Comparison of ENCODE assay signal across 8 cellular contexts in the genomic region with DNA sequence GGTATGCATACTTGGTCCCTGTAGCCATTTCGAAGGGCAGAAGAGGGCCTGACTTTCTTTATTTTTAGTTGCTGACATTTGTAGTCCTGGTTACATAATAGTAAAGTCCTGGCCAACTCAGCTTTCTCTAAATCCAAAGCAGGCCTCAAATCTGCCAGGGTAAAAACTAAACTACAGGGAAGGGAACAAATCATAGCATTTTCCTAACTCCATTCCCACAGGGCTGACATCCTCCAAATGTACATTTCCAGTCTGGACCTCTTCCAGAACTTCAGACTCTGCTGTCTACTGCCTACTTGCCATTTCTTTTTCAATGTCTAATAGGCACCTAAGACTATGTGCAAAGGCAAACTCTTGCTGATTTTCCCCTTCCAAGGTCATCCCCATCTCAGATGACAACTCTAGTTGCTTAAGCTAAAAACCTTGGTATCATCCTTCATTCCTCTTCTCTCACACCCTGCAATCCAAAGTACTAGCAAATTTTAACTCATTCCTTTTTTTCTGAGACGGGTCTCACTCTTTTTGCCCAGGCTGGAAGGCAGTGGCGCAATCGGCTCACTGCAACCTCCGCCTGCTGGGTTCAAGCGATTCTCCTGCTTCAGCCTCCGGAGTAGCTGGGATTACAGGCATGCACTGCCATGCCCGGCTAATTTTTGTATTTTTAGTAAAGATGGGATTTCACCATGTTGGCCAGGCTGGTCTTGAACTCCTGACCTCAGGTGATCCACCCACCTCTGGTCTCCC. TPM values are rescaled to one million over a fixed set of nuclear protein-coding genes. Genes with fewer than 3 reads are reported as not detected.
DNase-seq lines count a peak whose midpoint lies in the region; ATAC-seq, FAIRE-seq and TF ChIP-seq lines count a peak whose summit lies in the region.

No MANE protein-coding gene starts in this region.

- H3K36me3 ChIP-seq in cardiac muscle cell, result peaks cover 38% of the 10 kb centered on the region
- peaks cover 22 to 33% of the 10 kb centered on the region in 2 experiments for H3K36me3 ChIP-seq in GM12878 (ENCODE audit: control insufficient read depth in 2 of 2, insufficient read depth in 2 of 2, low read length in 1 of 2)
- peaks cover 17 to 51% (median 38%) of the 10 kb centered on the region in 4 donors for H3K36me3 ChIP-seq in upper lobe of left lung

- intact Hi-C loops in Right ventricle myocardium superior (cut with DNase I) (no loop called here), GM12878 (cut with micrococcal nuclease; ENCODE audit: unreplicated experiment) (no loop called here)

- no peaks in the 10 kb centered on the region for H3K9me3 ChIP-seq in cardiac muscle cell (ENCODE audit: low read depth)
- H3K9me3 ChIP-seq in GM12878 (replicated peaks; ENCODE audit: control insufficient read depth, insufficient read depth, low read length), result no peaks in the 10 kb centered on the region
- H3K9me3 ChIP-seq in upper lobe of left lung, result no peaks in the 10 kb centered on the region

- DNase-seq in cardiac muscle cell (ENCODE audit: low read depth in 1 of 2, low spot score in 1 of 2), result peak in 1 of 2 donors; percentile 44
- no peak for DNase-seq in Right ventricle myocardium superior
- DNase-seq in GM12878 (ENCODE audit: low read depth, low spot score), result no peak
- peak; percentile 23 for DNase-seq in medulla oblongata (ENCODE audit: extremely low spot score)
- DNase-seq in upper lobe of left lung, result no peak
- DNase-seq in NCI-H2107 (lab: John Stamatoyannopoulos, UW), result no peak
- DNase-seq in AG08395 (ENCODE audit: low spot score), result no peak

- in situ Hi-C loops in GM12878 (cut with MboI), result no loop called here

- H3K27ac ChIP-seq in cardiac muscle cell (no peak overlapping the region), GM12878 (ENCODE audit: control insufficient read depth, insufficient read depth) (no peak overlapping the region), upper lobe of left lung (peak overlapping the region; percentile 38 to 99 (median 96))

- no peak overlapping the region for H3K9ac ChIP-seq in GM12878 (ENCODE audit: control insufficient read depth, insufficient read depth, low read length)

- H3K4me1 ChIP-seq in cardiac muscle cell (ENCODE audit: low read depth) (peaks cover 22% of the 10 kb centered on the region), GM12878 (ENCODE audit: control insufficient read depth, insufficient read depth, low read length) (peaks cover 13% of the 10 kb centered on the region), upper lobe of left lung (peaks cover 31 to 49% (median 37%) of the 10 kb centered on the region in 4 donors)

- CTCF ChIA-PET in GM12878 (lab: Yijun Ruan, JAX), result interaction anchor here (1.2 to 4.0 kb wide), 3 partner anchors 38 to 238 kb away, joined by 3 to 13 read pairs (median 3); a partner anchor contains a TSS

- RAD21 ChIA-PET in GM12878 (lab: Charles Lee; ENCODE audit: unreplicated experiment), result no interaction called here

- no peak for TF ChIP-seq POLR2A in GM12878 (IDR thresholded peaks at IDR 0.05; ENCODE audit: low read depth, low read length)
- no peak for TF ChIP-seq POLR2A in upper lobe of left lung (IDR thresholded peaks at IDR 0.05)

- H3K27me3 ChIP-seq in cardiac muscle cell (no peaks in the 10 kb centered on the region), GM12878 (replicated peaks in 1 of 2; ENCODE audit: control insufficient read depth in 2 of 2, insufficient read depth in 2 of 2, low read length in 1 of 2) (no peaks in the 10 kb centered on the region), upper lobe of left lung (no peaks in the 10 kb centered on the region)

- H3K4me2 ChIP-seq in GM12878 (ENCODE audit: control insufficient read depth, insufficient read depth), result peak overlapping the region; percentile 61

- H3K79me2 ChIP-seq in GM12878 (ENCODE audit: control insufficient read depth, insufficient read depth, low read length), result peaks cover 32% of the 10 kb centered on the region

- POLR2A ChIA-PET in GM12878 (lab: Charles Lee), result interaction anchor here (0.8 to 1.3 kb wide), 2 partner anchors 27 to 38 kb away, joined by 4 to 5 read pairs; a partner anchor contains a TSS

- H4K20me1 ChIP-seq in GM12878 (ENCODE audit: control insufficient read depth, insufficient read depth), result peaks cover 4% of the 10 kb centered on the region; the same call in 1 of the 2 replicates

- 90% methylated on average over 8 of the region's 8 CpGs for WGBS in GM12878 (ENCODE audit: insufficient coverage, insufficient replicate concordance, low lambda C conversion rate, missing lambda C conversion rate)
- 71 to 75% methylated on average over 8 of the region's 8 CpGs for WGBS in upper lobe of left lung, 2 donors

- BruUV-seq in GM12878 (replicated peaks; lab: Mats Ljungman, UMichigan), result no TSS peak

- no peak overlapping the region for H2AFZ ChIP-seq in GM12878 (ENCODE audit: control insufficient read depth, low read depth, low read length)

- H3K4me3 ChIP-seq in cardiac muscle cell (peak overlapping the region; percentile 80), GM12878 (peak overlapping the region; percentile 98), upper lobe of left lung (peak overlapping the region in 2 of 4 donors; percentile 74 to 83)

- ATAC-seq in Right ventricle myocardium superior (ENCODE audit: poor library complexity) (no peak), GM12878 (no peak), upper lobe of left lung (ENCODE audit: low FRiP score in 2 of 2) (no peak), HG02642 (IDR thresholded peaks at IDR 0.05; ENCODE audit: poor library complexity, unreplicated experiment) (no peak)

- SMC1A ChIA-PET in GM12878 (lab: Charles Lee; ENCODE audit: uncharacterized antibody, unreplicated experiment), result interaction anchor here (1.6 kb wide), 1 partner anchor 88 kb away, joined by 3 read pairs; no protein-coding TSS in a partner anchor

- TF ChIP-seq EP300 in GM12878 (IDR thresholded peaks at IDR 0.05; ENCODE audit: borderline replicate concordance in 1 of 2, control insufficient read depth in 1 of 2, low read depth in 2 of 2, low read length in 2 of 2) (no peak), upper lobe of left lung (IDR thresholded peaks at IDR 0.05) (no peak)

- peak; percentile 31 for FAIRE-seq in GM12878 (lab: Jason Lieb, UNC)

- TF ChIP-seq RAD21 in GM12878 (IDR thresholded peaks at IDR 0.05; ENCODE audit: insufficient read depth, low read depth, low read length), result no peak

- TF ChIP-seq CTCF in cardiac muscle cell (IDR thresholded peaks at IDR 0.05; ENCODE audit: low read depth, low read length) (no peak), GM12878 (IDR thresholded peaks at IDR 0.05 in 2 of 3, conservative IDR thresholded peaks at IDR 0.05 in 1 of 3; ENCODE audit: control insufficient read depth in 2 of 3, extremely low read depth in 1 of 3, insufficient read depth in 1 of 3, low read depth in 3 of 3, low read length in 3 of 3) (no peak), upper lobe of left lung (IDR thresholded peaks at IDR 0.05) (no peak)

RNA-seq across cellular contexts. Expression of a gene that starts 2.0 kb away (rescaled TPM):
- 30.2 and 44.2 TPM in 2 replicates for total RNA-seq in cardiac muscle cell
- 33.8 and 51.3 TPM in 2 replicates for polyA plus RNA-seq in cardiac muscle cell
- 16.4 TPM for total RNA-seq in Right ventricle myocardium superior
- total RNA-seq in GM12878 (2013; cell fraction: nucleolus; rRNA removed), result 21.5 and 24.3 TPM in 2 replicates
- 9.7 and 9.8 TPM in 2 replicates for total RNA-seq in GM12878 (2014; rRNA removed)
- total RNA-seq in GM12878 (2014; rRNA removed; fragmentation: Illumina TruSeq; extraction: Trizol), result 10.4 and 12.2 TPM in 2 replicates
- total RNA-seq in GM12878 (2021), result 8.2 and 9.2 TPM in 2 replicates
- polyA plus RNA-seq in GM12878 (2011; ENCODE audit: low read depth), result 38.8 TPM
- polyA plus RNA-seq in GM12878 (2011; rRNA removed), result 23.6 and 25.0 TPM in 2 replicates
- polyA plus RNA-seq in GM12878 (2011; cell fraction: cytosol; rRNA removed), result 14.0 and 15.9 TPM in 2 replicates
- 25.8 and 42.9 TPM in 2 replicates for polyA plus RNA-seq in GM12878 (2011; cell fraction: nucleus; rRNA removed)
- polyA plus RNA-seq in GM12878 (2012), result 41.1 and 47.1 TPM in 2 replicates
- 10.9 and 13.4 TPM in 2 replicates for polyA plus RNA-seq in GM12878 (2014; fragmentation: Illumina TruSeq; extraction: Trizol)
- 10 to 100 TPM; 26.8 to 28.9 TPM for polyA plus RNA-seq in GM12878 (2014; fragmentation: Nextera tagmentation; extraction: Ambion mirVana)
- polyA plus RNA-seq in GM12878 (2014; rRNA removed), result 9.9 and 10.1 TPM in 2 replicates
- 10 to 100 TPM; 20.0 to 21.7 TPM for polyA plus RNA-seq in GM12878 (2016; fragmentation: Nextera tagmentation; extraction: Ambion mirVana)
- 17.3 and 23.4 TPM in 2 replicates for polyA minus RNA-seq in GM12878 (2011; rRNA and poly(A)+ RNA removed)
- polyA minus RNA-seq in GM12878 (2011; cell fraction: cytosol; rRNA and poly(A)+ RNA removed), result 7.3 and 11.1 TPM in 2 replicates
- polyA minus RNA-seq in GM12878 (2011; cell fraction: nucleus; rRNA and poly(A)+ RNA removed), result 13.8 and 17.0 TPM in 2 replicates
- total RNA-seq in upper lobe of left lung, result 10 to 100 TPM; 26.1 to 45.1 (median 33.1) TPM

RNA-seq across cellular contexts. Expression of a gene that starts 4.3 kb away (rescaled TPM):
- total RNA-seq in cardiac muscle cell (13.8 and 14.1 TPM in 2 replicates), Right ventricle myocardium superior (25.4 TPM), GM12878 (2014; rRNA removed) (3.1 and 4.6 TPM in 2 replicates), GM12878 (2014; rRNA removed; fragmentation: Illumina TruSeq; extraction: Trizol) (3.5 and 3.7 TPM in 2 replicates), GM12878 (2021) (41.5 and 52.7 TPM in 2 replicates), upper lobe of left lung (100 to 1,000 TPM in 3 of 6 donors, 10 to 100 TPM in 3; 25.1 to 184 (median 94.7) TPM)
- polyA plus RNA-seq in cardiac muscle cell (22.8 and 36.9 TPM in 2 replicates), GM12878 (2011; rRNA removed) (2.0 and 3.8 TPM in 2 replicates), GM12878 (2014; fragmentation: Illumina TruSeq; extraction: Trizol) (5.9 and 12.7 TPM in 2 replicates), GM12878 (2014; fragmentation: Nextera tagmentation; extraction: Ambion mirVana) (1 to 10 TPM; 1.5 to 5.5 TPM), GM12878 (2014; rRNA removed) (20.2 and 24.3 TPM in 2 replicates), GM12878 (2016; fragmentation: Nextera tagmentation; extraction: Ambion mirVana) (1 to 10 TPM; 8.1 to 8.6 TPM)
- total RNA-seq in GM12878 (2013; cell fraction: nucleolus; rRNA removed), result 16.4 and 19.1 TPM in 2 replicates
- polyA plus RNA-seq in GM12878 (2011; ENCODE audit: low read depth), result 12.0 TPM
- polyA plus RNA-seq in GM12878 (2011; cell fraction: cytosol; rRNA removed), result 1.8 and 1.9 TPM in 2 replicates
- polyA plus RNA-seq in GM12878 (2011; cell fraction: nucleus; rRNA removed), result 43.1 and 56.1 TPM in 2 replicates
- 18.4 and 22.0 TPM in 2 replicates for polyA plus RNA-seq in GM12878 (2012)
- 4.3 and 5.9 TPM in 2 replicates for polyA minus RNA-seq in GM12878 (2011; rRNA and poly(A)+ RNA removed)
- 3.6 and 6.3 TPM in 2 replicates for polyA minus RNA-seq in GM12878 (2011; cell fraction: cytosol; rRNA and poly(A)+ RNA removed)
- polyA minus RNA-seq in GM12878 (2011; cell fraction: nucleus; rRNA and poly(A)+ RNA removed), result 11.7 and 19.9 TPM in 2 replicates

RNA-seq across cellular contexts. Expression of a gene that starts 28.6 kb away (rescaled TPM):
- 210 and 230 TPM in 2 replicates for total RNA-seq in cardiac muscle cell
- polyA plus RNA-seq in cardiac muscle cell, result 156 and 157 TPM in 2 replicates
- 95.0 TPM for total RNA-seq in Right ventricle myocardium superior
- total RNA-seq in GM12878 (2013; cell fraction: nucleolus; rRNA removed), result 50.6 and 63.3 TPM in 2 replicates
- total RNA-seq in GM12878 (2014; rRNA removed), result 80.8 and 115 TPM in 2 replicates
- 81.4 and 83.9 TPM in 2 replicates for total RNA-seq in GM12878 (2014; rRNA removed; fragmentation: Illumina TruSeq; extraction: Trizol)
- total RNA-seq in GM12878 (2021), result 87.3 and 87.4 TPM in 2 replicates
- polyA plus RNA-seq in GM12878 (2011; ENCODE audit: low read depth), result 67.2 TPM
- polyA plus RNA-seq in GM12878 (2011; rRNA removed), result 85.1 and 88.9 TPM in 2 replicates
- 79.6 and 95.9 TPM in 2 replicates for polyA plus RNA-seq in GM12878 (2011; cell fraction: cytosol; rRNA removed)
- 72.6 and 91.7 TPM in 2 replicates for polyA plus RNA-seq in GM12878 (2011; cell fraction: nucleus; rRNA removed)
- polyA plus RNA-seq in GM12878 (2012), result 68.9 and 75.1 TPM in 2 replicates
- polyA plus RNA-seq in GM12878 (2014; fragmentation: Illumina TruSeq; extraction: Trizol), result 139 and 171 TPM in 2 replicates
- 10 to 100 TPM; 32.3 to 60.7 TPM for polyA plus RNA-seq in GM12878 (2014; fragmentation: Nextera tagmentation; extraction: Ambion mirVana)
- polyA plus RNA-seq in GM12878 (2014; rRNA removed), result 113 TPM in 2 replicates
- 100 to 1,000 TPM; 115 to 117 TPM for polyA plus RNA-seq in GM12878 (2016; fragmentation: Nextera tagmentation; extraction: Ambion mirVana)
- polyA minus RNA-seq in GM12878 (2011; rRNA and poly(A)+ RNA removed), result 66.8 and 93.9 TPM in 2 replicates
- polyA minus RNA-seq in GM12878 (2011; cell fraction: cytosol; rRNA and poly(A)+ RNA removed), result 47.0 and 53.5 TPM in 2 replicates
- 25.4 and 26.2 TPM in 2 replicates for polyA minus RNA-seq in GM12878 (2011; cell fraction: nucleus; rRNA and poly(A)+ RNA removed)
- total RNA-seq in upper lobe of left lung, result 100 to 1,000 TPM in 4 of 6 donors, 10 to 100 TPM in 2; 83.1 to 145 (median 110) TPM

RNA-seq across cellular contexts. Expression of a gene that starts 30.5 kb away (rescaled TPM):
- total RNA-seq in cardiac muscle cell, result 76.7 and 333 TPM in 2 replicates
- polyA plus RNA-seq in cardiac muscle cell, result 153 and 190 TPM in 2 replicates
- 63.5 TPM for total RNA-seq in Right ventricle myocardium superior
- total RNA-seq in GM12878 (2013; cell fraction: nucleolus; rRNA removed), result 122 and 126 TPM in 2 replicates
- 138 and 155 TPM in 2 replicates for total RNA-seq in GM12878 (2014; rRNA removed)
- 132 and 151 TPM in 2 replicates for total RNA-seq in GM12878 (2014; rRNA removed; fragmentation: Illumina TruSeq; extraction: Trizol)
- 208 and 212 TPM in 2 replicates for total RNA-seq in GM12878 (2021)
- 84.1 TPM for polyA plus RNA-seq in GM12878 (2011; ENCODE audit: low read depth)
- 61.9 and 108 TPM in 2 replicates for polyA plus RNA-seq in GM12878 (2011; rRNA removed)
- 94.9 and 95.4 TPM in 2 replicates for polyA plus RNA-seq in GM12878 (2011; cell fraction: cytosol; rRNA removed)
- 477 and 501 TPM in 2 replicates for polyA plus RNA-seq in GM12878 (2011; cell fraction: nucleus; rRNA removed)
- 85.5 and 109 TPM in 2 replicates for polyA plus RNA-seq in GM12878 (2012)
- polyA plus RNA-seq in GM12878 (2014; fragmentation: Illumina TruSeq; extraction: Trizol), result 161 and 221 TPM in 2 replicates
- polyA plus RNA-seq in GM12878 (2014; fragmentation: Nextera tagmentation; extraction: Ambion mirVana), result 100 to 1,000 TPM in 1 of 2 experiments, 10 to 100 TPM in 1; 72.3 to 129 TPM
- 137 and 156 TPM in 2 replicates for polyA plus RNA-seq in GM12878 (2014; rRNA removed)
- polyA plus RNA-seq in GM12878 (2016; fragmentation: Nextera tagmentation; extraction: Ambion mirVana), result 100 to 1,000 TPM; 255 to 270 TPM
- polyA minus RNA-seq in GM12878 (2011; rRNA and poly(A)+ RNA removed), result 108 and 144 TPM in 2 replicates
- 46.5 and 52.1 TPM in 2 replicates for polyA minus RNA-seq in GM12878 (2011; cell fraction: cytosol; rRNA and poly(A)+ RNA removed)
- 102 and 181 TPM in 2 replicates for polyA minus RNA-seq in GM12878 (2011; cell fraction: nucleus; rRNA and poly(A)+ RNA removed)
- 100 to 1,000 TPM in 3 of 6 donors, 10 to 100 TPM in 3; 73.9 to 189 (median 101) TPM for total RNA-seq in upper lobe of left lung

RNA-seq across cellular contexts. Expression of a gene that starts 31.5 kb away (rescaled TPM):
- total RNA-seq in cardiac muscle cell, result 0.36 and 0.49 TPM in 2 replicates
- polyA plus RNA-seq in cardiac muscle cell, result 0.05 and 0.11 TPM in 2 replicates
- total RNA-seq in Right ventricle myocardium superior, result 0.08 TPM
- 0.73 and 0.77 TPM in 2 replicates for total RNA-seq in GM12878 (2013; cell fraction: nucleolus; rRNA removed)
- total RNA-seq in GM12878 (2014; rRNA removed), result 1.0 and 1.1 TPM in 2 replicates
- 1.1 and 1.3 TPM in 2 replicates for total RNA-seq in GM12878 (2014; rRNA removed; fragmentation: Illumina TruSeq; extraction: Trizol)
- total RNA-seq in GM12878 (2021), result 2.2 and 2.9 TPM in 2 replicates
- 0.24 TPM for polyA plus RNA-seq in GM12878 (2011; ENCODE audit: low read depth)
- polyA plus RNA-seq in GM12878 (2011; rRNA removed), result 0.48 and 0.56 TPM in 2 replicates
- 0.30 and 0.31 TPM in 2 replicates for polyA plus RNA-seq in GM12878 (2011; cell fraction: cytosol; rRNA removed)
- polyA plus RNA-seq in GM12878 (2011; cell fraction: nucleus; rRNA removed), result 1.2 and 1.5 TPM in 2 replicates
- polyA plus RNA-seq in GM12878 (2012), result 0.51 and 0.79 TPM in 2 replicates
- polyA plus RNA-seq in GM12878 (2014; fragmentation: Illumina TruSeq; extraction: Trizol), result 2.0 and 2.2 TPM in 2 replicates
- under 1 TPM; 0.35 to 0.44 TPM for polyA plus RNA-seq in GM12878 (2014; fragmentation: Nextera tagmentation; extraction: Ambion mirVana)
- 1.7 and 2.0 TPM in 2 replicates for polyA plus RNA-seq in GM12878 (2014; rRNA removed)
- polyA plus RNA-seq in GM12878 (2016; fragmentation: Nextera tagmentation; extraction: Ambion mirVana), result under 1 TPM; 0.69 to 0.92 TPM
- polyA minus RNA-seq in GM12878 (2011; rRNA and poly(A)+ RNA removed), result 0.36 and 0.51 TPM in 2 replicates
- polyA minus RNA-seq in GM12878 (2011; cell fraction: cytosol; rRNA and poly(A)+ RNA removed), result 0.10 TPM in 1 of 2 replicates, not detected in the other
- polyA minus RNA-seq in GM12878 (2011; cell fraction: nucleus; rRNA and poly(A)+ RNA removed), result 0.24 and 0.29 TPM in 2 replicates
- total RNA-seq in upper lobe of left lung, result under 1 TPM in 5 of 6 donors, not detected in 1; 0.06 to 0.39 (median 0.20) TPM

Comparison
In these comparisons a context has a peak if more than half of its experiments do, and no peak if none do; other contexts are left out.
1. H3K27ac ChIP-seq: peak in upper lobe of left lung (4 of 4); none in cardiac muscle cell (single experiment) and GM12878 (single experiment).